ENCODE assay signal across 8 cellular contexts in genomic region chr16:15093940-15094827, GRCh38. TPM values are rescaled to one million over a fixed set of nuclear protein-coding genes. Genes with fewer than 3 reads are reported as not detected.
DNase-seq lines count a peak whose midpoint lies in the region; ATAC-seq and TF ChIP-seq lines count a peak whose summit lies in the region.
"Not testable (repeated sequence)": the region's sequence is repeated elsewhere in the genome, so short reads cannot be mapped to it uniquely, and the experiment has no call there.

Gene RRN3, minus strand, starts transcription at chr16:15094272. Its CDS starts 39 bp downstream, at chr16:15094233.

- not testable (repeated sequence) for TF ChIP-seq CTCF in GM12875 (IDR thresholded peaks at IDR 0.05; ENCODE audit: borderline replicate concordance, insufficient read depth, low read depth, low read length); parathyroid adenoma (IDR thresholded peaks at IDR 0.05); tibial artery (IDR thresholded peaks at IDR 0.05)

- not testable (repeated sequence) for H3K27me3 ChIP-seq in parathyroid adenoma (ENCODE audit: control insufficient read depth, insufficient read depth, low read length); tibial artery

- peak within 1 kb of the TSS; percentile 85 for H3K27ac ChIP-seq in parathyroid adenoma
- H3K27ac ChIP-seq in tibial artery, result peak within 1 kb of the TSS; percentile 78 to 84

- H3K9ac ChIP-seq in parathyroid adenoma, result not testable (repeated sequence)

- not testable (repeated sequence) for H3K79me2 ChIP-seq in parathyroid adenoma

- intact Hi-C loops in Right ventricle myocardium superior (cut with DNase I); tibial artery (cut with DNase I; ENCODE audit: low total_unique reads): not testable (repeated sequence)

- ATAC-seq in HG02763 (IDR thresholded peaks at IDR 0.05; ENCODE audit: unreplicated experiment) (peak; percentile 97), Right ventricle myocardium superior (ENCODE audit: poor library complexity) (peak; percentile 100)

- not testable (repeated sequence) for H3K9me3 ChIP-seq in parathyroid adenoma (ENCODE audit: control insufficient read depth, low read length); tibial artery

- H3K4me3 ChIP-seq in GM12875 (ENCODE audit: low read depth, low read length), result peak within 1 kb of the TSS; percentile 81
- H3K4me3 ChIP-seq in parathyroid adenoma (ENCODE audit: low read depth, low read length), result peak within 1 kb of the TSS; percentile 44
- peak within 1 kb of the TSS; percentile 62 to 64 for H3K4me3 ChIP-seq in tibial artery

- not testable (repeated sequence) for H3K36me3 ChIP-seq in parathyroid adenoma (ENCODE audit: control insufficient read depth, insufficient read depth, low read length)
- H3K36me3 ChIP-seq in tibial artery, result peaks cover 0 to 20% (median 17%) of the 10 kb centered on the region in 3 donors

- DNase-seq in NCI-H1417 (lab: John Stamatoyannopoulos, UW) (peak; percentile 76 to 93 (median 92)), SW 1271 (lab: John Stamatoyannopoulos, UW) (peak; percentile 59 to 81), Right ventricle myocardium superior (peak; percentile 96), tibial artery (peak; percentile 94 to 96)
- peak; percentile 65 for DNase-seq in activated naive CD8-positive, alpha-beta T cell treated with anti-CD3 and anti-CD28 coated beads, Interleukin-2, amount 50 U/mL, for 16 hours (ENCODE audit: low read depth, low spot score)

- H3K4me2 ChIP-seq in parathyroid adenoma (ENCODE audit: low read length), result peak within 1 kb of the TSS; percentile 53

- peak within 1 kb of the TSS; percentile 97 for H2AFZ ChIP-seq in parathyroid adenoma

- H3K4me1 ChIP-seq in parathyroid adenoma, result not testable (repeated sequence)
- peaks cover 0 to 19% (median 7%) of the 10 kb centered on the region in 4 donors for H3K4me1 ChIP-seq in tibial artery

RNA-seq across cellular contexts. Expression of gene RRN3, which starts in this region (rescaled TPM):
- 24.2 TPM for total RNA-seq in Right ventricle myocardium superior

Comparison
In these comparisons a context has a peak if more than half of its experiments do, and no peak if none do; other contexts are left out.
1. Peak in every context shown above with its lines: DNase-seq, ATAC-seq, H3K4me3 ChIP-seq and H3K27ac ChIP-seq.